1 cellular context compared by ENCODE assay signal in genomic region chr2:234047361-234047760, GRCh38.
TF ChIP-seq lines count a peak whose summit lies in the region.

No MANE protein-coding gene starts in this region.

TF ChIP-seq in WTC11, 78 proteins besides CTCF, POLR2A, EP300 and RAD21 (continued from another document):
- TF ChIP-seq HMGXB4 (CRISPR knock-in tag; IDR thresholded peaks at IDR 0.05) (no peak), TCF7 (CRISPR knock-in tag; IDR thresholded peaks at IDR 0.05; ENCODE audit: low read depth) (no peak), CDX4 (CRISPR knock-in tag; IDR thresholded peaks at IDR 0.05; ENCODE audit: borderline replicate concordance) (no peak), GTF2I (CRISPR knock-in tag; conservative IDR thresholded peaks at IDR 0.05) (no peak), ZNF121 (CRISPR knock-in tag; IDR thresholded peaks at IDR 0.05) (no peak), MXD4 (CRISPR knock-in tag; IDR thresholded peaks at IDR 0.05; ENCODE audit: borderline replicate concordance) (no peak)
